Comparison of ENCODE assay signal across 8 cellular contexts in the genomic region with DNA sequence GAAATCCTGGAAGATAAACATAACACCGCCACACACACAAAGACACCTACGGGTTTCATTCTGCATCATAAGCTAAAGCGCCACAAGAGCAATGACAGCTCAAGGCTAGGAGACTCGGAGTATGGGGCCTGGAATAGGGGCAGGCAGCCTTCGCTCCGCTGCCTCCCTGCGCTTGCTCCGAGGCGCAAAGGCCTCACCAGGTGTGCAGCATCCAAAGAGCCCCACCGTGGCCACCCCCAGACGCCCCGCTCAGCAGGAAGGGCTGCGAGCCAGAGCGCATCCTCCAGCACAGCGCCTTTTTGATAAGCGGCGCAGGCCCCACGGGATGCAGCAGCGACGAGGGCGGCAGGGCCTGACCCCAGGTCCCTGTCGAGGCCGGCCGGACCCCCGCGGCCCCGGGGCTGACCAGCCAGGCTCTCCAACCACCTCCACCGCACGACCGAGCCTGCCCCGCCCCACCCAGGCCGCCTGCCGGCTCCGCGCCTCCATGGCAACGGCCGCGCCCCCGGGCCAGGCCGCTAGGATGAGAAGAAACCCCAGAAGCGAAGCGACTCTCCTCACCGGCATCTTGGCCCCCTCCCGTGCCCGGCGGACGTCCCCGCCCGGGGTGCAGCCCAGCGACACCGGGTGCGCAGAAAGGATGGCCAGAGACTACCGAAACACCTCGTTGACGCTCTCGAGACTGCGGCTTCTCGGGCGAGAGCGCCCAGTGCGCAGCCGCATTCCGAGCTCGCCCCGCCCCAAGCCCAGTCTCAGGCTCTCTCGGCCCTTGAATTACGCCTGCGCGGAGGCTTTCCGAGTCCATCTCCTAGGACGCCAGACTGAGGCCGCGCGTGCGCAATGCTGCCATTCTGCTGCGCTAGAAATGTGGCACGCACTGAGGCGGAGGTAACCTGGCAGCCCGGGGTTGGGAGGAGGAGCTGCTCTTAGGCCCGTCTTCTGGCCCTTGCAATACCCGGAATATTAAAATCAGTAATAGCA. TPM values are rescaled to one million over a fixed set of nuclear protein-coding genes. Genes with fewer than 3 reads are reported as not detected.
DNase-seq lines count a peak whose midpoint lies in the region; ATAC-seq, FAIRE-seq and TF ChIP-seq lines count a peak whose summit lies in the region.

Gene KIF3A (minus strand): TSS at position 694 of the 981 bp plus-strand sequence. CDS start 127 bp downstream, at position 567.

- no peaks in the 10 kb centered on the region for H3F3A ChIP-seq in smooth muscle cell (ENCODE audit: low read depth)

- peak within 1 kb of the TSS; percentile 18 for H3K9ac ChIP-seq in smooth muscle cell (ENCODE audit: low read depth)

- DNase-seq in AG04450 (ENCODE audit: low read depth, low spot score) (peak; percentile 78), NCI-H2227 (lab: John Stamatoyannopoulos, UW; ENCODE audit: unreplicated experiment) (peak; percentile 96), WERI-Rb-1 (peak; percentile 98), bronchial epithelial cell (ENCODE audit: low read depth) (peak; percentile 95), iPS-NIHi7 (ENCODE audit: extremely low spot score) (peak; percentile 100), smooth muscle cell (lab: John Stamatoyannopoulos, UW; ENCODE audit: unreplicated experiment) (peak; percentile 83)

- H3K4me2 ChIP-seq in smooth muscle cell = peak within 1 kb of the TSS; percentile 93

- POLR2A ChIA-PET in AG04450 (lab: Yijun Ruan, JAX) = interaction anchor here (0.5 to 0.6 kb wide), 3 partner anchors 31 to 1902 kb away, joined by 3 to 5 read pairs (median 4); no protein-coding TSS in a partner anchor

- peaks cover 19% of the 10 kb centered on the region for H3K79me2 ChIP-seq in smooth muscle cell (ENCODE audit: low read depth)

- peak within 1 kb of the TSS; percentile 85 for H2AFZ ChIP-seq in smooth muscle cell (ENCODE audit: low read depth)

- peak; percentile 60 for FAIRE-seq in bronchial epithelial cell (lab: Jason Lieb, UNC)

- H3K36me3 ChIP-seq in WERI-Rb-1 (peaks cover 8% of the 10 kb centered on the region; the same call in 1 of the 2 replicates), bronchial epithelial cell (ENCODE audit: control insufficient read depth, insufficient read depth, low read length) (no peaks in the 10 kb centered on the region), smooth muscle cell (ENCODE audit: low read depth) (no peaks in the 10 kb centered on the region)

- TF ChIP-seq CTCF in AG04450 (IDR thresholded peaks at IDR 0.05; ENCODE audit: low read depth, low read length) = no peak
- TF ChIP-seq CTCF in WERI-Rb-1 (IDR thresholded peaks at IDR 0.05; ENCODE audit: low read depth, low read length) = no peak
- no peak for TF ChIP-seq CTCF in bronchial epithelial cell (IDR thresholded peaks at IDR 0.05; ENCODE audit: insufficient read depth, low read length, severe bottlenecking)
- TF ChIP-seq CTCF in smooth muscle cell (IDR thresholded peaks at IDR 0.05; ENCODE audit: borderline replicate concordance, insufficient read depth, poor library complexity, severe bottlenecking) = no peak

- peak within 1 kb of the TSS; percentile 24 for H3K27ac ChIP-seq in AG04450 (ENCODE audit: low read depth, low read length)
- peak within 1 kb of the TSS; percentile 57 for H3K27ac ChIP-seq in WERI-Rb-1
- H3K27ac ChIP-seq in smooth muscle cell (ENCODE audit: low read depth) = no peak within 1 kb of the TSS

- H3K9me3 ChIP-seq in AG04450 (ENCODE audit: control insufficient read depth, insufficient read depth, low read length) = no peaks in the 10 kb centered on the region
- no peaks in the 10 kb centered on the region for H3K9me3 ChIP-seq in WERI-Rb-1 (ENCODE audit: severe bottlenecking)
- no peaks in the 10 kb centered on the region for H3K9me3 ChIP-seq in smooth muscle cell (replicated peaks; ENCODE audit: low read depth)

- H3K4me3 ChIP-seq in AG04450 (ENCODE audit: low read depth, low read length) = peak within 1 kb of the TSS; percentile 91
- peak within 1 kb of the TSS; percentile 78 for H3K4me3 ChIP-seq in WERI-Rb-1 (ENCODE audit: low read depth, low read length)
- H3K4me3 ChIP-seq in bronchial epithelial cell (ENCODE audit: low read depth, low read length) = peak within 1 kb of the TSS; percentile 82
- peak within 1 kb of the TSS; percentile 79 for H3K4me3 ChIP-seq in smooth muscle cell

- H3K4me1 ChIP-seq in smooth muscle cell (ENCODE audit: low read depth) = peaks cover 6% of the 10 kb centered on the region

- WGBS in smooth muscle cell (ENCODE audit: low lambda C conversion rate) = 2% methylated on average over 75 of the region's 81 CpGs

- CTCF ChIA-PET in AG04450 (lab: Charles Lee) = interaction anchor here (0.9 to 2.0 kb wide), 4 partner anchors 59 to 351 kb away, joined by 3 to 7 read pairs (median 4); partner anchors contain the start of genes GDF9 and UQCRQ

- H3K27me3 ChIP-seq in AG04450 (ENCODE audit: control insufficient read depth, insufficient read depth, low read length) (peaks cover 1% of the 10 kb centered on the region), WERI-Rb-1 (ENCODE audit: insufficient read depth, low read depth, severe bottlenecking) (no peaks in the 10 kb centered on the region), bronchial epithelial cell (ENCODE audit: control insufficient read depth, insufficient read depth, low read length) (no peaks in the 10 kb centered on the region), smooth muscle cell (ENCODE audit: low read depth) (no peaks in the 10 kb centered on the region)

- ATAC-seq in GM18873 (IDR thresholded peaks at IDR 0.05; ENCODE audit: low FRiP score, unreplicated experiment) (peak; percentile 89), HG03139 (IDR thresholded peaks at IDR 0.05; ENCODE audit: unreplicated experiment) (peak; percentile 87)

- H4K20me1 ChIP-seq in smooth muscle cell (ENCODE audit: low read depth) = no peaks in the 10 kb centered on the region

RNA-seq across cellular contexts. Expression of gene KIF3A, which starts in this region (rescaled TPM):
- polyA plus RNA-seq in AG04450 (2011; rRNA removed) = 6.7 and 8.9 TPM in 2 replicates
- polyA minus RNA-seq in AG04450 (2011; rRNA and poly(A)+ RNA removed) = 2.7 and 10.3 TPM in 2 replicates
- 6.8 and 9.9 TPM in 2 replicates for total RNA-seq in bronchial epithelial cell
- total RNA-seq in smooth muscle cell = 16.0 and 21.4 TPM in 2 replicates
- polyA plus RNA-seq in smooth muscle cell = 12.6 and 18.4 TPM in 2 replicates
